Comparison of ENCODE assay signal across 11 cellular contexts in genomic region chr2:215845839-215846586, GRCh38.
DNase-seq lines count a peak whose midpoint lies in the region; ATAC-seq and TF ChIP-seq lines count a peak whose summit lies in the region.
"Had no signal": no experiment of that assay in that cellular context is flagged by ENCODE, and none has a peak within 500 bp of the region (broad histone marks: within the 10 kb centered on the region; RNA-seq: fewer than 3 reads in every experiment).

No MANE protein-coding gene starts in this region.

- H3K9me3 ChIP-seq in CD8-positive, alpha-beta T cell (ENCODE audit: low read length): no peaks in the 10 kb centered on the region
- H3K9me3 ChIP-seq in left lung: no peaks in the 10 kb centered on the region

- H3K27me3 ChIP-seq in CD8-positive, alpha-beta T cell (ENCODE audit: insufficient read depth, low read length): no peaks in the 10 kb centered on the region
- H3K27me3 ChIP-seq in left lung: no peaks in the 10 kb centered on the region
- H3K27me3 ChIP-seq: cardiac muscle cell had no signal

- no peaks in the 10 kb centered on the region for H3K36me3 Mint-ChIP-seq in CD8-positive, alpha-beta T cell

- ATAC-seq in GM19397 (IDR thresholded peaks at IDR 0.05; ENCODE audit: unreplicated experiment) (peak; percentile 49), HG02973 (IDR thresholded peaks at IDR 0.05; ENCODE audit: unreplicated experiment) (peak; percentile 85), left lung (no peak)
- no peak for ATAC-seq in CD8-positive, alpha-beta T cell

- DNase-seq in GM10248 (ENCODE audit: extremely low spot score) (peak; percentile 38), NOMO-1 treated with dmso at 0.1 percent for 144 hours (lab: John Stamatoyannopoulos, UW; ENCODE audit: unreplicated experiment) (peak; percentile 78), SHP77 (lab: John Stamatoyannopoulos, UW) (no peak), HPDE6-E6E7 (ENCODE audit: extremely low spot score) (no peak), left lung (no peak)
- no peak for DNase-seq in CD8-positive, alpha-beta T cell
- DNase-seq: mesenchymal stem cell, NCI-H2081 had no signal

- CTCF ChIA-PET in GM10248 (lab: Yijun Ruan, JAX): interaction anchor here (0.6 to 1.4 kb wide), 4 partner anchors 13 to 19 kb away, joined by 3 to 5 read pairs (median 3); no protein-coding TSS in a partner anchor
- CTCF ChIA-PET in CD8-positive, alpha-beta T cell (lab: Charles Lee): no interaction called here

- H3K27ac ChIP-seq in CD8-positive, alpha-beta T cell (ENCODE audit: low read depth, low read length): no peak overlapping the region
- H3K27ac ChIP-seq in left lung: no peak overlapping the region
- H3K27ac ChIP-seq: cardiac muscle cell had no signal

- peaks cover 2% of the 10 kb centered on the region for H3K27me3 Mint-ChIP-seq in CD8-positive, alpha-beta T cell (ENCODE audit: low read depth)

- no peaks in the 10 kb centered on the region for H3K4me1 Mint-ChIP-seq in CD8-positive, alpha-beta T cell (ENCODE audit: low read depth)

- POLR2A ChIA-PET in GM10248 (lab: Yijun Ruan, JAX): no interaction called here
- POLR2A ChIA-PET in CD8-positive, alpha-beta T cell (lab: Charles Lee): no interaction called here

- H3K27ac Mint-ChIP-seq in CD8-positive, alpha-beta T cell: no peak overlapping the region

- TF ChIP-seq CTCF in GM10248 (IDR thresholded peaks at IDR 0.05; ENCODE audit: control extremely low read depth, extremely low read depth, low read depth, missing control alignments) (no peak), left lung (IDR thresholded peaks at IDR 0.05) (no peak)
- no peak for TF ChIP-seq CTCF in CD8-positive, alpha-beta T cell (IDR thresholded peaks at IDR 0.05)

- no peak overlapping the region for H3K4me3 ChIP-seq in CD8-positive, alpha-beta T cell (ENCODE audit: low read depth, low read length)
- H3K4me3 ChIP-seq in left lung: no peak overlapping the region
- H3K4me3 ChIP-seq: cardiac muscle cell had no signal

- H3K4me1 ChIP-seq in CD8-positive, alpha-beta T cell (ENCODE audit: insufficient read depth, low read length): no peaks in the 10 kb centered on the region
- H3K4me1 ChIP-seq in left lung: peaks cover 3 to 31% of the 10 kb centered on the region in 2 donors

- no peaks in the 10 kb centered on the region for H3K9me3 Mint-ChIP-seq in CD8-positive, alpha-beta T cell

- intact Hi-C loops in CD8-positive, alpha-beta T cell (cut with DNase I, micrococcal nuclease): no loop called here
- intact Hi-C loops in left lung (cut with DNase I): no loop called here

- no peaks in the 10 kb centered on the region for H3K36me3 ChIP-seq in CD8-positive, alpha-beta T cell (ENCODE audit: insufficient read depth, low read length)
- no peaks in the 10 kb centered on the region for H3K36me3 ChIP-seq in left lung
- H3K36me3 ChIP-seq: cardiac muscle cell had no signal

- no peak overlapping the region for H3K4me3 Mint-ChIP-seq in CD8-positive, alpha-beta T cell

Comparison
In these comparisons a context has a peak if more than half of its experiments do, and no peak if none do; other contexts are left out.
1. DNase-seq: peak in GM10248 (single experiment) and NOMO-1 treated with dmso at 0.1 percent for 144 hours (single experiment); none in SHP77 (0 of 2), CD8-positive, alpha-beta T cell (0 of 7), HPDE6-E6E7 (single experiment) and left lung (0 of 2).
2. ATAC-seq: peak in GM19397 (single experiment) and HG02973 (single experiment); none in CD8-positive, alpha-beta T cell (single experiment) and left lung (single experiment).